Comparison of ENCODE assay signal across 14 cellular contexts in genomic region chrX:1464282-1465131, GRCh38. TPM values are rescaled to one million over a fixed set of nuclear protein-coding genes. Genes with fewer than 3 reads are reported as not detected.
DNase-seq lines count a peak whose midpoint lies in the region; ATAC-seq and TF ChIP-seq lines count a peak whose summit lies in the region.
"Had no signal": no experiment of that assay in that cellular context is flagged by ENCODE, and none has a peak within 500 bp of the region (broad histone marks: within the 10 kb centered on the region; RNA-seq: fewer than 3 reads in every experiment).

No MANE protein-coding gene starts in this region.

- H4K20me1 ChIP-seq in DND-41 (ENCODE audit: insufficient read depth, low read length), result peaks cover 50% of the 10 kb centered on the region
- no peaks in the 10 kb centered on the region for H4K20me1 ChIP-seq in neural progenitor cell (ENCODE audit: low read depth)

- H3K4me2 ChIP-seq in DND-41 (ENCODE audit: insufficient read depth, low read length), result no peak overlapping the region
- H3K4me2 ChIP-seq in neural progenitor cell, result no peak overlapping the region

- H3K27me3 Mint-ChIP-seq in activated naive CD4-positive, alpha-beta T cell treated with anti-CD3 and anti-CD28 coated beads, Interleukin-2, amount 50 U/mL, for 24 hours, result no peaks in the 10 kb centered on the region
- H3K27me3 Mint-ChIP-seq in neural progenitor cell (ENCODE audit: insufficient read depth, low read depth), result peaks cover 5% of the 10 kb centered on the region

- H3K36me3 ChIP-seq in DND-41 (ENCODE audit: insufficient read depth, low read length), result peaks cover 63% of the 10 kb centered on the region
- H3K36me3 ChIP-seq in RWPE2 (ENCODE audit: low read depth), result no peaks in the 10 kb centered on the region
- no peaks in the 10 kb centered on the region for H3K36me3 ChIP-seq in neural progenitor cell

- H3K4me3 Mint-ChIP-seq in activated naive CD4-positive, alpha-beta T cell treated with anti-CD3 and anti-CD28 coated beads, Interleukin-2, amount 50 U/mL, for 24 hours, result peak overlapping the region; percentile 64
- H3K4me3 Mint-ChIP-seq in neural progenitor cell, result no peak overlapping the region

- peaks cover 15% of the 10 kb centered on the region for H3K4me1 ChIP-seq in DND-41 (ENCODE audit: insufficient read depth, low read length)
- H3K4me1 ChIP-seq in RWPE2 (ENCODE audit: insufficient read depth, poor library complexity, severe bottlenecking), result no peaks in the 10 kb centered on the region
- H3K4me1 ChIP-seq in neural progenitor cell, result no peaks in the 10 kb centered on the region

- no peak overlapping the region for H3K9ac ChIP-seq in DND-41 (ENCODE audit: low read depth, low read length)
- H3K9ac ChIP-seq in neural progenitor cell, result no peak overlapping the region
- H3K9ac ChIP-seq: GM23248 had no signal

- peaks cover 70% of the 10 kb centered on the region for H3K4me1 Mint-ChIP-seq in activated naive CD4-positive, alpha-beta T cell treated with anti-CD3 and anti-CD28 coated beads, Interleukin-2, amount 50 U/mL, for 24 hours
- peaks cover 4% of the 10 kb centered on the region for H3K4me1 Mint-ChIP-seq in neural progenitor cell

- peak; percentile 5 for DNase-seq in DND-41
- peak; percentile 49 for DNase-seq in RWPE2 (ENCODE audit: low spot score)
- DNase-seq in neural progenitor cell (ENCODE audit: low spot score), result no peak
- DNase-seq in hypothalamus (lab: John Stamatoyannopoulos, UW), result no peak
- DNase-seq in Ammon's horn (ENCODE audit: low spot score), result no peak
- DNase-seq: Calu3; effector CD8-positive, alpha-beta T cell; GM23248; nucleus accumbens had no signal

- H3K9me3 ChIP-seq in DND-41 (ENCODE audit: insufficient read depth, low read length, severe bottlenecking) (no peaks in the 10 kb centered on the region), RWPE2 (ENCODE audit: severe bottlenecking) (peaks cover 3% of the 10 kb centered on the region), neural progenitor cell (ENCODE audit: low read depth) (no peaks in the 10 kb centered on the region)

- no peaks in the 10 kb centered on the region for H3K9me3 Mint-ChIP-seq in activated naive CD4-positive, alpha-beta T cell treated with anti-CD3 and anti-CD28 coated beads, Interleukin-2, amount 50 U/mL, for 24 hours
- H3K9me3 Mint-ChIP-seq in neural progenitor cell, result no peaks in the 10 kb centered on the region

- H3K27ac Mint-ChIP-seq in activated naive CD4-positive, alpha-beta T cell treated with anti-CD3 and anti-CD28 coated beads, Interleukin-2, amount 50 U/mL, for 24 hours, result peak overlapping the region; percentile 42
- peak overlapping the region; percentile 38 for H3K27ac Mint-ChIP-seq in neural progenitor cell

- H3K27ac ChIP-seq in DND-41 (ENCODE audit: low read length) (no peak overlapping the region; the same call in 1 of the 2 replicates), RWPE2 (ENCODE audit: poor library complexity, severe bottlenecking) (no peak overlapping the region), neural progenitor cell (no peak overlapping the region)
- H3K27ac ChIP-seq: GM23248 had no signal

- H3K4me3 ChIP-seq in DND-41 (ENCODE audit: low read depth in 1 of 2, low read length in 2 of 2) (no peak overlapping the region), RWPE2 (ENCODE audit: severe bottlenecking) (no peak overlapping the region), neural progenitor cell (no peak overlapping the region)
- H3K4me3 ChIP-seq: GM23248, K562 had no signal

- no peaks in the 10 kb centered on the region for H3K27me3 ChIP-seq in DND-41 (ENCODE audit: insufficient read depth, low read length, poor library complexity)
- H3K27me3 ChIP-seq in RWPE2 (ENCODE audit: insufficient read depth, poor library complexity, severe bottlenecking), result peaks cover 48% of the 10 kb centered on the region
- H3K27me3 ChIP-seq in neural progenitor cell, result no peaks in the 10 kb centered on the region

- no peak overlapping the region for H2AFZ ChIP-seq in DND-41 (ENCODE audit: low read depth, low read length)
- H2AFZ ChIP-seq in neural progenitor cell (replicated peaks), result no peak overlapping the region
- H2AFZ ChIP-seq: GM23248 had no signal

- peaks cover 8% of the 10 kb centered on the region for H3K36me3 Mint-ChIP-seq in activated naive CD4-positive, alpha-beta T cell treated with anti-CD3 and anti-CD28 coated beads, Interleukin-2, amount 50 U/mL, for 24 hours
- no peaks in the 10 kb centered on the region for H3K36me3 Mint-ChIP-seq in neural progenitor cell

- no peak for ATAC-seq in DND-41 (ENCODE audit: insufficient read depth, low read depth)
- ATAC-seq in RWPE2 (ENCODE audit: low read depth), result no peak
- no peak for ATAC-seq in GM19395 (IDR thresholded peaks at IDR 0.05; ENCODE audit: unreplicated experiment)
- no peak for ATAC-seq in GM18519 (IDR thresholded peaks at IDR 0.05; ENCODE audit: low FRiP score, unreplicated experiment)
- ATAC-seq: Panc1 had no signal

- no peaks in the 10 kb centered on the region for H3F3A ChIP-seq in neural progenitor cell (ENCODE audit: low read depth)

- H3K79me2 ChIP-seq in DND-41 (ENCODE audit: insufficient read depth, low read length), result peaks cover 51% of the 10 kb centered on the region
- no peaks in the 10 kb centered on the region for H3K79me2 ChIP-seq in neural progenitor cell (ENCODE audit: low read depth)

- TF ChIP-seq CTCF in DND-41 (IDR thresholded peaks at IDR 0.05; ENCODE audit: borderline replicate concordance, extremely low read depth, low read length, poor library complexity, severe bottlenecking) (no peak), RWPE2 (IDR thresholded peaks at IDR 0.05; ENCODE audit: poor library complexity, severe bottlenecking) (no peak), neural progenitor cell (IDR thresholded peaks at IDR 0.05) (no peak)

RNA-seq across cellular contexts. Expression of gene ASMTL, which starts 11.8 kb away (rescaled TPM):
- total RNA-seq in neural progenitor cell (ENCODE audit: low replicate concordance), result 46.1 and 73.2 TPM in 2 replicates

Comparison
In these comparisons a context has a peak if more than half of its experiments do, and no peak if none do; other contexts are left out.
1. DNase-seq: peak in DND-41 (single experiment) and RWPE2 (single experiment); none in neural progenitor cell (single experiment), hypothalamus (0 of 51) and Ammon's horn (single experiment).